ENCODE assay signal across 25 cellular contexts in genomic region chr7:97275475-97275874, GRCh38.
DNase-seq lines count a peak whose midpoint lies in the region; ATAC-seq and TF ChIP-seq lines count a peak whose summit lies in the region.
"Had no signal": no experiment of that assay in that cellular context is flagged by ENCODE, and none has a peak within 500 bp of the region (broad histone marks: within the 10 kb centered on the region; RNA-seq: fewer than 3 reads in every experiment).

No MANE protein-coding gene starts in this region.

- no peaks in the 10 kb centered on the region for H3K9me3 Mint-ChIP-seq in nephron progenitor cell
- H3K9me3 Mint-ChIP-seq: CD4-positive, alpha-beta T cell; CD8-positive, alpha-beta T cell had no signal

- POLR2A ChIA-PET in HEK293 (lab: Yijun Ruan, JAX): no interaction called here

- no peaks in the 10 kb centered on the region for H3K36me3 Mint-ChIP-seq in nephron progenitor cell (ENCODE audit: low read depth)
- H3K36me3 Mint-ChIP-seq: CD8-positive, alpha-beta T cell had no signal

- ATAC-seq in right lobe of liver: no peak
- ATAC-seq: A549; CD8-positive, alpha-beta T cell; GM12878 had no signal

- H3K4me1 ChIP-seq in HEK293 (ENCODE audit: control insufficient read depth, insufficient read depth, low read length): no peaks in the 10 kb centered on the region
- H3K4me1 ChIP-seq in right lobe of liver: no peaks in the 10 kb centered on the region
- H3K4me1 ChIP-seq: A549; BLaER1 treated with 17β-estradiol and CSF1 and Interleukin-3, amounts not matched to agents 10 nM and 100 nM had no signal

- no peak overlapping the region for H3K4me3 ChIP-seq in HEK293 (ENCODE audit: low read depth, low read length)
- H3K4me3 ChIP-seq in right lobe of liver: no peak overlapping the region
- H3K4me3 ChIP-seq in WERI-Rb-1 (ENCODE audit: low read depth, low read length): no peak overlapping the region
- H3K4me3 ChIP-seq: A549; BLaER1 treated with 17β-estradiol and CSF1 and Interleukin-3, amounts not matched to agents 10 nM and 100 nM; GM12878 had no signal

- intact Hi-C loops in right lobe of liver (cut with DNase I): no loop called here

- no peaks in the 10 kb centered on the region for H3K36me3 ChIP-seq in HEK293 (ENCODE audit: control insufficient read depth in 2 of 2, insufficient read depth in 1 of 2, low read length in 2 of 2)
- H3K36me3 ChIP-seq in right lobe of liver: no peaks in the 10 kb centered on the region
- H3K36me3 ChIP-seq in WERI-Rb-1: no peaks in the 10 kb centered on the region
- H3K36me3 ChIP-seq: BLaER1 treated with 17β-estradiol and CSF1 and Interleukin-3, amounts not matched to agents 10 nM and 100 nM had no signal

- peak overlapping the region; percentile 94 for H3K27ac Mint-ChIP-seq in nephron progenitor cell
- H3K27ac Mint-ChIP-seq: B cell; CD4-positive, alpha-beta T cell; CD8-positive, alpha-beta T cell had no signal

- H3K27me3 Mint-ChIP-seq in nephron progenitor cell (ENCODE audit: low read depth, poor library complexity): no peaks in the 10 kb centered on the region

- H3K9me3 ChIP-seq in HEK293 (ENCODE audit: control insufficient read depth, insufficient read depth, low read depth, low read length) (no peaks in the 10 kb centered on the region), right lobe of liver (no peaks in the 10 kb centered on the region), WERI-Rb-1 (ENCODE audit: severe bottlenecking) (no peaks in the 10 kb centered on the region)
- H3K9me3 ChIP-seq: A549; BLaER1 treated with 17β-estradiol and CSF1 and Interleukin-3, amounts not matched to agents 10 nM and 100 nM had no signal

- peaks cover 68% of the 10 kb centered on the region for H3K4me1 Mint-ChIP-seq in nephron progenitor cell

- TF ChIP-seq CTCF in HEK293 (tag by site-specific recombination; IDR thresholded peaks at IDR 0.05) (no peak), nephron progenitor cell (IDR thresholded peaks at IDR 0.05) (no peak), right lobe of liver (IDR thresholded peaks at IDR 0.05) (no peak), WERI-Rb-1 (IDR thresholded peaks at IDR 0.05; ENCODE audit: low read depth, low read length) (no peak)

- CTCF ChIA-PET in HEK293 (lab: Yijun Ruan, JAX): no interaction called here

- peak overlapping the region; percentile 28 for H3K4me3 Mint-ChIP-seq in nephron progenitor cell
- H3K4me3 Mint-ChIP-seq: B cell; CD4-positive, alpha-beta T cell; CD8-positive, alpha-beta T cell had no signal

- 85% methylated on average over 2 of the region's 2 CpGs for WGBS in right lobe of liver (ENCODE audit: insufficient coverage, low coverage, low lambda C conversion rate, missing lambda C conversion rate)

- DNase-seq in iris pigment epithelial cell (ENCODE audit: low read depth) (peak; percentile 10), left kidney (ENCODE audit: low read depth, low spot score) (peak; percentile 66), nephron progenitor cell (no peak), occipital lobe (lab: John Stamatoyannopoulos, UW) (no peak), right lobe of liver (no peak), WERI-Rb-1 (no peak), COLO829 (ENCODE audit: low spot score) (no peak)
- DNase-seq: AML-193; CD4-positive, alpha-beta T cell; CD8-positive, alpha-beta T cell; COR-L47; DMS 273 treated with DMSO at 0.1 percent for 48 hours; DMS153; DMS53; DMS79; DND-41; EL; GDM1 had no signal

- TF ChIP-seq POLR2A in right lobe of liver (IDR thresholded peaks at IDR 0.05): no peak

- H3K27ac ChIP-seq in HEK293 (ENCODE audit: extremely low read depth, low read depth, low read length) (no peak overlapping the region), right lobe of liver (no peak overlapping the region), WERI-Rb-1 (no peak overlapping the region)
- H3K27ac ChIP-seq: 22Rv1; A549; BLaER1 treated with 17β-estradiol and CSF1 and Interleukin-3, amounts not matched to agents 10 nM and 100 nM; C4-2B had no signal

- H3K27me3 ChIP-seq in right lobe of liver: no peaks in the 10 kb centered on the region
- no peaks in the 10 kb centered on the region for H3K27me3 ChIP-seq in WERI-Rb-1 (ENCODE audit: insufficient read depth, low read depth, severe bottlenecking)
- H3K27me3 ChIP-seq: BLaER1 treated with 17β-estradiol and CSF1 and Interleukin-3, amounts not matched to agents 10 nM and 100 nM had no signal

TF ChIP-seq in HEK293, 187 proteins besides CTCF, POLR2A, EP300 and RAD21:
- TF ChIP-seq BCL6B (tag by site-specific recombination; IDR thresholded peaks at IDR 0.05) (no peak), ZSCAN4 (tag by site-specific recombination; IDR thresholded peaks at IDR 0.05) (0 out of 2 replicates have a peak, but pooled peaks have one; percentile 34)

Comparison
In these comparisons a context has a peak if more than half of its experiments do, and no peak if none do; other contexts are left out.
1. DNase-seq: peak in iris pigment epithelial cell (single experiment) and left kidney (single experiment); none in nephron progenitor cell (single experiment), occipital lobe (single experiment), right lobe of liver (0 of 3), WERI-Rb-1 (single experiment) and COLO829 (single experiment).